10 cellular contexts compared by ENCODE assay signal in genomic region chr6:76682842-76683241, GRCh38.
A peak's percentile ranks its signal among the peaks of the same experiment; 100 is the strongest.
DNase-seq lines count a peak whose midpoint lies in the region; ATAC-seq, FAIRE-seq and TF ChIP-seq lines count a peak whose summit lies in the region.
"Had no signal": no experiment of that assay in that cellular context is flagged by ENCODE, and none has a peak within 500 bp of the region (broad histone marks: within the 10 kb centered on the region; RNA-seq: fewer than 3 reads in every experiment).

No MANE protein-coding gene starts in this region.

- H3K4me2 ChIP-seq in astrocyte (ENCODE audit: low read length) (no peak overlapping the region), neural progenitor cell (no peak overlapping the region)

- H3K36me3 ChIP-seq in astrocyte (ENCODE audit: insufficient read depth, low read length) (no peaks in the 10 kb centered on the region), neural progenitor cell (no peaks in the 10 kb centered on the region)
- H3K36me3 ChIP-seq: neutrophil had no signal

- FAIRE-seq in astrocyte (lab: Jason Lieb, UNC) = no peak

- no peaks in the 10 kb centered on the region for H3K4me1 ChIP-seq in astrocyte (ENCODE audit: insufficient read depth, low read length)
- H3K4me1 ChIP-seq in neural progenitor cell = no peaks in the 10 kb centered on the region

- no peak overlapping the region for H3K4me3 ChIP-seq in astrocyte (ENCODE audit: insufficient read depth, low read depth, low read length)
- no peak overlapping the region for H3K4me3 ChIP-seq in neural progenitor cell

- H4K20me1 ChIP-seq in astrocyte (ENCODE audit: insufficient read depth, low read length) = no peaks in the 10 kb centered on the region
- no peaks in the 10 kb centered on the region for H4K20me1 ChIP-seq in neural progenitor cell (ENCODE audit: low read depth)

- peak; percentile 65 for ATAC-seq in HG03565 (IDR thresholded peaks at IDR 0.05; ENCODE audit: unreplicated experiment)

- H3K27me3 Mint-ChIP-seq in astrocyte (ENCODE audit: low read depth, unreplicated experiment) (no peaks in the 10 kb centered on the region), neural progenitor cell (ENCODE audit: insufficient read depth, low read depth) (peaks cover 3% of the 10 kb centered on the region)
- H3K27me3 Mint-ChIP-seq: B cell had no signal

- TF ChIP-seq CTCF in astrocyte (IDR thresholded peaks at IDR 0.05; ENCODE audit: insufficient read depth, low read depth, low read length) = peak; percentile 32
- peak; percentile 62 for TF ChIP-seq CTCF in neural progenitor cell (IDR thresholded peaks at IDR 0.05)

- H2AFZ ChIP-seq in astrocyte (ENCODE audit: low read depth, low read length) (no peak overlapping the region), neural progenitor cell (replicated peaks) (no peak overlapping the region)

- no peaks in the 10 kb centered on the region for H3K36me3 Mint-ChIP-seq in astrocyte (ENCODE audit: low read depth, unreplicated experiment)
- no peaks in the 10 kb centered on the region for H3K36me3 Mint-ChIP-seq in neural progenitor cell

- H3K27ac ChIP-seq in astrocyte (ENCODE audit: low read depth, low read length) (no peak overlapping the region), neural progenitor cell (no peak overlapping the region)
- H3K27ac ChIP-seq: neutrophil had no signal

- no peaks in the 10 kb centered on the region for H3K79me2 ChIP-seq in astrocyte (ENCODE audit: insufficient read depth, low read length)
- H3K79me2 ChIP-seq in neural progenitor cell (ENCODE audit: low read depth) = no peaks in the 10 kb centered on the region

- no peak overlapping the region for H3K4me3 Mint-ChIP-seq in astrocyte (ENCODE audit: unreplicated experiment)
- no peak overlapping the region for H3K4me3 Mint-ChIP-seq in neural progenitor cell
- H3K4me3 Mint-ChIP-seq: B cell had no signal

- H3K9me3 Mint-ChIP-seq in astrocyte (ENCODE audit: unreplicated experiment) (no peaks in the 10 kb centered on the region), neural progenitor cell (peaks cover under 1% of the 10 kb centered on the region)

- H3F3A ChIP-seq in neural progenitor cell (ENCODE audit: low read depth) = no peaks in the 10 kb centered on the region

- H3K9ac ChIP-seq in astrocyte (ENCODE audit: low read length) (no peak overlapping the region), neural progenitor cell (no peak overlapping the region)

- H3K27ac Mint-ChIP-seq in astrocyte (ENCODE audit: unreplicated experiment) (no peak overlapping the region), neural progenitor cell (no peak overlapping the region)
- H3K27ac Mint-ChIP-seq: B cell had no signal

- H3K4me1 Mint-ChIP-seq in astrocyte (ENCODE audit: low read depth, unreplicated experiment) (peaks cover 2% of the 10 kb centered on the region), neural progenitor cell (no peaks in the 10 kb centered on the region)
- H3K4me1 Mint-ChIP-seq: B cell had no signal

- H3K9me3 ChIP-seq in astrocyte (ENCODE audit: insufficient read depth, low read depth, low read length) (no peaks in the 10 kb centered on the region), neural progenitor cell (ENCODE audit: low read depth) (no peaks in the 10 kb centered on the region)
- H3K9me3 ChIP-seq: neutrophil had no signal

- H3K27me3 ChIP-seq in astrocyte (ENCODE audit: insufficient read depth, low read length) (no peaks in the 10 kb centered on the region), neural progenitor cell (no peaks in the 10 kb centered on the region)
- H3K27me3 ChIP-seq: neutrophil had no signal

- DNase-seq in NCI-H1694 treated with DMSO at 0.1 percent for 48 hours (lab: John Stamatoyannopoulos, UW) = peak; percentile 17
- DNase-seq in NCI-H1694 (lab: John Stamatoyannopoulos, UW) = no peak
- DNase-seq in astrocyte (ENCODE audit: low read depth) = no peak
- peak; percentile 13 for DNase-seq in neural progenitor cell (ENCODE audit: low spot score)
- no peak for DNase-seq in NCI-H2107 treated with DMSO at 0.1 percent for 48 hours (lab: John Stamatoyannopoulos, UW; ENCODE audit: unreplicated experiment)
- no peak for DNase-seq in stimulated activated CD4-positive, alpha-beta T cell treated with anti-CD3 and anti-CD28 coated beads, Interleukin-4, amount 100 ng/mL, for 24 hours
- DNase-seq in activated CD4-positive, alpha-beta T cell treated with anti-CD3 and anti-CD28 coated beads, Interleukin-2, amount 50 U/mL, for 48 hours = no peak

Comparison
In these comparisons a context has a peak if more than half of its experiments do, and no peak if none do; other contexts are left out.
1. DNase-seq: peak in NCI-H1694 treated with DMSO at 0.1 percent for 48 hours (single experiment) and neural progenitor cell (single experiment); none in NCI-H1694 (single experiment), astrocyte (single experiment), NCI-H2107 treated with DMSO at 0.1 percent for 48 hours (single experiment), stimulated activated CD4-positive, alpha-beta T cell treated with anti-CD3 and anti-CD28 coated beads, Interleukin-4, amount 100 ng/mL, for 24 hours (single experiment) and activated CD4-positive, alpha-beta T cell treated with anti-CD3 and anti-CD28 coated beads, Interleukin-2, amount 50 U/mL, for 48 hours (0 of 2).